11 cellular contexts compared by ENCODE assay signal in the genomic region with DNA sequence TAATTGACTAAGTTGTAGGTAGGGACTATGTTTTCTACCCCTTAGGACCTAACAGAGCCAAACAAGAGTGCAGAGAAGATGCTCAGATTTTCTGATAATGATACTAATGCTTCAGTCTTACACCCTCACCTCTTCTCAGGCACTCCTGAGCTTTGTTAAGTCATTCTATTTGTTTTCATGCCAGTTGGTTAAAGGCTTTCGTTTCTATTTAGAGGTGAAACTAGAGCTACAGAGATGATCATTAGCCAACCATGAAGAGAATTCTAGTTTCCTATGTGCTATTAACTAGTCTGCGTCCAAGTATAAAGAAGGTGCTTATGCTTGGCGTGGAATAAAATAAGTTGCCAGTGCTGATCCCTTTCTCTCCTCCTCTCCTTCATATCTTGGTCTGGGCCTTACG. TPM values are rescaled to one million over a fixed set of nuclear protein-coding genes. Genes with fewer than 3 reads are reported as not detected.
DNase-seq lines count a peak whose midpoint lies in the region; ATAC-seq and TF ChIP-seq lines count a peak whose summit lies in the region.
"Had no signal": no experiment of that assay in that cellular context is flagged by ENCODE, and none has a peak within 500 bp of the region (broad histone marks: within the 10 kb centered on the region; RNA-seq: fewer than 3 reads in every experiment).

No MANE protein-coding gene starts in this region.

- H3K4me3 Mint-ChIP-seq in stimulated activated naive CD8-positive, alpha-beta T cell treated with anti-CD3 and anti-CD28 coated beads, Interleukin-15, amount 100 ng/mL, for 72 hours, result no peak overlapping the region
- H3K4me3 Mint-ChIP-seq in MCF 10A (ENCODE audit: unreplicated experiment), result no peak overlapping the region
- H3K4me3 Mint-ChIP-seq: nephron had no signal

- H3K36me3 Mint-ChIP-seq in MCF 10A (ENCODE audit: insufficient read depth, unreplicated experiment), result no peaks in the 10 kb centered on the region

- ATAC-seq in GM18517 (IDR thresholded peaks at IDR 0.05; ENCODE audit: unreplicated experiment) (peak; percentile 93), GM21367 (IDR thresholded peaks at IDR 0.05; ENCODE audit: unreplicated experiment) (peak; percentile 82), HG02981 (IDR thresholded peaks at IDR 0.05; ENCODE audit: unreplicated experiment) (peak; percentile 89), HG03575 (IDR thresholded peaks at IDR 0.05; ENCODE audit: extremely low read depth, insufficient number of reproducible peaks, low FRiP score, unreplicated experiment) (peak; percentile 76)
- no peak for ATAC-seq in stimulated activated naive CD8-positive, alpha-beta T cell treated with anti-CD3 and anti-CD28 coated beads, Interleukin-15, amount 100 ng/mL, for 72 hours
- ATAC-seq: left lobe of liver had no signal

- H3K4me1 Mint-ChIP-seq in stimulated activated naive CD8-positive, alpha-beta T cell treated with anti-CD3 and anti-CD28 coated beads, Interleukin-15, amount 100 ng/mL, for 72 hours, result no peaks in the 10 kb centered on the region
- H3K4me1 Mint-ChIP-seq in MCF 10A (ENCODE audit: insufficient read depth, unreplicated experiment), result no peaks in the 10 kb centered on the region
- H3K4me1 Mint-ChIP-seq: nephron had no signal

- intact Hi-C loops in MCF 10A (cut with micrococcal nuclease), result no loop called here

- CTCF ChIA-PET in MCF 10A (lab: Yijun Ruan, JAX), result no interaction called here

- DNase-seq in activated T-cell treated with anti-CD3 and anti-CD28 coated beads, Interleukin-2, amount 50 U/mL, for 1 hour, result no peak
- DNase-seq in NCI-H187 treated with DMSO at 0.1 percent for 48 hours (lab: John Stamatoyannopoulos, UW) (no peak), MCF 10A (ENCODE audit: unreplicated experiment) (no peak)
- no peak for DNase-seq in stimulated activated naive CD8-positive, alpha-beta T cell treated with anti-CD3 and anti-CD28 coated beads, Interleukin-15, amount 100 ng/mL, for 72 hours
- DNase-seq: glutamatergic neuron had no signal

- no peaks in the 10 kb centered on the region for H3K27me3 Mint-ChIP-seq in stimulated activated naive CD8-positive, alpha-beta T cell treated with anti-CD3 and anti-CD28 coated beads, Interleukin-15, amount 100 ng/mL, for 72 hours
- H3K27me3 Mint-ChIP-seq in MCF 10A (ENCODE audit: insufficient read depth, unreplicated experiment), result no peaks in the 10 kb centered on the region

- POLR2A ChIA-PET in MCF 10A (lab: Yijun Ruan, JAX), result no interaction called here

- TF ChIP-seq CTCF in MCF 10A (IDR thresholded peaks at IDR 0.05; ENCODE audit: unreplicated experiment), result no peak

- H3K27ac Mint-ChIP-seq in stimulated activated naive CD8-positive, alpha-beta T cell treated with anti-CD3 and anti-CD28 coated beads, Interleukin-15, amount 100 ng/mL, for 72 hours, result no peak overlapping the region
- no peak overlapping the region for H3K27ac Mint-ChIP-seq in MCF 10A (ENCODE audit: low read depth, unreplicated experiment)

- H3K9me3 Mint-ChIP-seq in stimulated activated naive CD8-positive, alpha-beta T cell treated with anti-CD3 and anti-CD28 coated beads, Interleukin-15, amount 100 ng/mL, for 72 hours, result no peaks in the 10 kb centered on the region
- no peaks in the 10 kb centered on the region for H3K9me3 Mint-ChIP-seq in MCF 10A (ENCODE audit: unreplicated experiment)
- H3K9me3 Mint-ChIP-seq: nephron had no signal

- no TSS peak for BruUV-seq in MCF 10A (replicated peaks; lab: Mats Ljungman, UMichigan)

RNA-seq across cellular contexts. Expression of gene PYGL, which starts 34.6 kb away (rescaled TPM):
- 75.4 and 87.3 TPM in 2 replicates for total RNA-seq in MCF 10A (2022)
